ENCODE assay signal across 26 cellular contexts in genomic region chr19:47653856-47654255, GRCh38. TPM values are rescaled to one million over a fixed set of nuclear protein-coding genes. Genes with fewer than 3 reads are reported as not detected.
"Had no signal": no experiment of that assay in that cellular context is flagged by ENCODE, and none has a peak within 500 bp of the region (broad histone marks: within the 10 kb centered on the region; RNA-seq: fewer than 3 reads in every experiment).

No MANE protein-coding gene starts in this region.

- H3K27me3 ChIP-seq: adrenal gland, MG63 had no signal

- H3K4me3 ChIP-seq: adrenal gland, MG63 had no signal

- ATAC-seq: activated CD4-positive, alpha-beta T cell treated with anti-CD3 and anti-CD28 coated beads for 36 hours; activated T-helper 17 cell treated with anti-CD3 and anti-CD28 coated beads, Interleukin-2, amount 50 U/mL, for 72 hours had no signal

- H3K9me3 ChIP-seq: adrenal gland, MG63 had no signal

- H3K36me3 ChIP-seq: adrenal gland had no signal

- H3K4me1 ChIP-seq: adrenal gland had no signal

- H3K27ac ChIP-seq: adrenal gland had no signal

- DNase-seq: activated CD4-positive, alpha-beta memory T cell treated with anti-CD3 and anti-CD28 coated beads, Interleukin-2, amount 10 ng/mL, durations not matched to agents 7 days and 5 days; activated CD4-positive, alpha-beta T cell treated with anti-CD3 and anti-CD28 coated beads for 36 hours; activated CD4-positive, alpha-beta T cell treated with anti-CD3 and anti-CD28 coated beads, Interleukin-2, amount 50 U/mL, for 1 hour; activated gamma-delta T cell; activated naive CD4-positive, alpha-beta T cell treated with anti-CD3 and anti-CD28 coated beads for 36 hours; activated naive CD8-positive, alpha-beta T cell treated with anti-CD3 and anti-CD28 coated beads for 36 hours; activated T-cell treated with anti-CD3 and anti-CD28 coated beads for 4 hours; activated T-cell treated with anti-CD3 and anti-CD28 coated beads, Interleukin-2, amount 50 U/mL, for 48 hours; adrenal gland; aorta; central memory CD4-positive, alpha-beta T cell; KG1; MG63; MV-4-11; NCI-H1092 treated with DMSO at 0.1 percent for 48 hours; NCI-H1417 treated with DMSO at 0.1 percent for 48 hours; NCI-H1694 treated with DMSO at 0.1 percent for 48 hours; NCI-H2029 treated with DMSO at 0.1 percent for 48 hours; NCI-H345; NCI-H510A; NCI-H526 treated with DMSO at 0.1 percent for 48 hours; NCI-H82; SHP77; T-helper 9 cell had no signal

RNA-seq across cellular contexts. Expression of gene EHD2, which starts 59.4 kb away (rescaled TPM):
- total RNA-seq: activated CD4-positive, alpha-beta memory T cell treated with anti-CD3 and anti-CD28 coated beads, Interleukin-2, amount 10 ng/mL, durations not matched to agents 7 days and 5 days; OCI-LY7 had no signal
